ENCODE assay signal across 1 cellular context in the genomic region with DNA sequence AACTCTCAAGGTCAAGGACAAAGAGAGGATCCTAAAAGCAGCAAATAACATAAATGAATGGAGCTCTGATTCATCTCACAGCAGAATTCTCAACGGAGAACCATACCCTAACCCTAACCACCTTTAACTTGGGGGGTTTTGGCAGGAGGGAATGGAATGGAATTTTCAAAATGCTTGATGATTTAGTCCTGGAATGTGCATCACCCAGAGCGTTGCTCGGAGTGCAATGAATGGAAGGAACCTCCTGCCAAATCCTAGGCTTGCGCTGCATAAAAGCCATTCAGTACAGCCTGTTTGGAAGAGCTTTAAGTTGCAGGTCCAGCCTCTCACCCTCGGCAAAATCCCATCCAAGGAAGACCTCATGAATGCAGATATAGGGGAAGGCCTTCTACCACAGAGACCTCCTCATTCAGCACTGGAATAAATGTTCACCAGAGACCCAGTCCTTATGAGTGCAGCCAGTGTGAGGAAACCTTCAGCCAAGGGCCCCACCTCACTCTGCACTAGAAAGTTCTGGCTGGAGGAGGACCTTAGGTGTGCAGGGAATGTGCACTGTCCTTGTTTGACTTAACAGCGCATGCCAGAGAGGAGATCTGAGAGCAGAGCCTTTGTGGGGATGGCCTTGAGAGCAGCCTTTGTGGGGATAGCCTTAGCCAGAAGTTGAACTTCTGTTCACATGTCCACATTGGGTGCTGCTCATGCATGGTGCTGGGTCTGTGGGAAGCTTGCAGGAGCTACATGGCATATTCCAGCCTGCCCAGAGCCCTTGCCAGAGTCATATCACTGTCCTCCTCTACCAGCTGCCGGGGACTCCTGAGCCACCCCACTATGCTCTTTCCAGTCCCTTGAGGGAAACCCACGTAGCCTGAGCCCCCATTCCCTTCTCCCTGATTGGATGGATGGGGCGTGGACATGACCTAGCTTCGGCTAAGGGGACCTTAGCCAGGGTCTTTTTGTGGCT.
TF ChIP-seq lines count a peak whose summit lies in the region.

No MANE protein-coding gene starts in this region.

TF ChIP-seq in HepG2, 621 proteins besides CTCF, POLR2A, EP300 and RAD21 (continued from another document and continues in another):
- 0 out of 2 replicates have a peak, but pooled peaks have one; percentile 20 for TF ChIP-seq FOXO1 (CRISPR knock-in tag; IDR thresholded peaks at IDR 0.05)
- TF ChIP-seq ZNF451 (CRISPR knock-in tag; IDR thresholded peaks at IDR 0.05), result no peak
- no peak for TF ChIP-seq LCORL (IDR thresholded peaks at IDR 0.05)
- TF ChIP-seq LCORL (CRISPR knock-in tag; IDR thresholded peaks at IDR 0.05), result peak; percentile 58; the same call in 1 of the 2 replicates
- 0 out of 2 replicates have a peak, but pooled peaks have one; percentile 54 for TF ChIP-seq REPIN1 (CRISPR knock-in tag; IDR thresholded peaks at IDR 0.05; ENCODE audit: borderline replicate concordance, low read depth)
- TF ChIP-seq NFE2L2 (IDR thresholded peaks at IDR 0.05; ENCODE audit: low read length), result no peak
- TF ChIP-seq, protein P1, sequence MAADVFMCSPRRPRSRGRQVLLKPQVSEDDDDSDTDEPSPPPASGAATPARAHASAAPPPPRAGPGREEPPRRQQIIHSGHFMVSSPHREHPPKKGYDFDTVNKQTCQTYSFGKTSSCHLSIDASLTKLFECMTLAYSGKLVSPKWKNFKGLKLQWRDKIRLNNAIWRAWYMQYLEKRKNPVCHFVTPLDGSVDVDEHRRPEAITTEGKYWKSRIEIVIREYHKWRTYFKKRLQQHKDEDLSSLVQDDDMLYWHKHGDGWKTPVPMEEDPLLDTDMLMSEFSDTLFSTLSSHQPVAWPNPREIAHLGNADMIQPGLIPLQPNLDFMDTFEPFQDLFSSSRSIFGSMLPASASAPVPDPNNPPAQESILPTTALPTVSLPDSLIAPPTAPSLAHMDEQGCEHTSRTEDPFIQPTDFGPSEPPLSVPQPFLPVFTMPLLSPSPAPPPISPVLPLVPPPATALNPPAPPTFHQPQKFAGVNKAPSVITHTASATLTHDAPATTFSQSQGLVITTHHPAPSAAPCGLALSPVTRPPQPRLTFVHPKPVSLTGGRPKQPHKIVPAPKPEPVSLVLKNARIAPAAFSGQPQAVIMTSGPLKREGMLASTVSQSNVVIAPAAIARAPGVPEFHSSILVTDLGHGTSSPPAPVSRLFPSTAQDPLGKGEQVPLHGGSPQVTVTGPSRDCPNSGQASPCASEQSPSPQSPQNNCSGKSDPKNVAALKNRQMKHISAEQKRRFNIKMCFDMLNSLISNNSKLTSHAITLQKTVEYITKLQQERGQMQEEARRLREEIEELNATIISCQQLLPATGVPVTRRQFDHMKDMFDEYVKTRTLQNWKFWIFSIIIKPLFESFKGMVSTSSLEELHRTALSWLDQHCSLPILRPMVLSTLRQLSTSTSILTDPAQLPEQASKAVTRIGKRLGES (CRISPR knock-in tag; IDR thresholded peaks at IDR 0.05; ENCODE audit: borderline replicate concordance), result no peak
- no peak for TF ChIP-seq ZNF160 (CRISPR knock-in tag; IDR thresholded peaks at IDR 0.05)
- TF ChIP-seq, protein P2, sequence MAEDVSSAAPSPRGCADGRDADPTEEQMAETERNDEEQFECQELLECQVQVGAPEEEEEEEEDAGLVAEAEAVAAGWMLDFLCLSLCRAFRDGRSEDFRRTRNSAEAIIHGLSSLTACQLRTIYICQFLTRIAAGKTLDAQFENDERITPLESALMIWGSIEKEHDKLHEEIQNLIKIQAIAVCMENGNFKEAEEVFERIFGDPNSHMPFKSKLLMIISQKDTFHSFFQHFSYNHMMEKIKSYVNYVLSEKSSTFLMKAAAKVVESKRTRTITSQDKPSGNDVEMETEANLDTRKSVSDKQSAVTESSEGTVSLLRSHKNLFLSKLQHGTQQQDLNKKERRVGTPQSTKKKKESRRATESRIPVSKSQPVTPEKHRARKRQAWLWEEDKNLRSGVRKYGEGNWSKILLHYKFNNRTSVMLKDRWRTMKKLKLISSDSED (CRISPR knock-in tag; IDR thresholded peaks at IDR 0.05), result no peak
- TF ChIP-seq GATAD2A (CRISPR knock-in tag; IDR thresholded peaks at IDR 0.05), result peak; percentile 83
- no peak for TF ChIP-seq ZFP82 (CRISPR knock-in tag; IDR thresholded peaks at IDR 0.05; ENCODE audit: borderline replicate concordance)
- no peak for TF ChIP-seq ZNF282 (IDR thresholded peaks at IDR 0.05; ENCODE audit: partially characterized antibody)
- TF ChIP-seq ZNF883 (CRISPR knock-in tag; IDR thresholded peaks at IDR 0.05; ENCODE audit: not compliant biosample characterization), result no peak
- TF ChIP-seq CAMTA2 (CRISPR knock-in tag; IDR thresholded peaks at IDR 0.05; ENCODE audit: borderline replicate concordance), result no peak
- TF ChIP-seq, protein P3, sequence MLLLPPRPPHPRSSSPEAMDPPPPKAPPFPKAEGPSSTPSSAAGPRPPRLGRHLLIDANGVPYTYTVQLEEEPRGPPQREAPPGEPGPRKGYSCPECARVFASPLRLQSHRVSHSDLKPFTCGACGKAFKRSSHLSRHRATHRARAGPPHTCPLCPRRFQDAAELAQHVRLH (CRISPR knock-in tag; IDR thresholded peaks at IDR 0.05; ENCODE audit: borderline replicate concordance, low read depth), result peak; percentile 81; the same call in 1 of the 2 replicates
- TF ChIP-seq DMAP1 (CRISPR knock-in tag; IDR thresholded peaks at IDR 0.05), result peak; percentile 28; the same call in 1 of the 2 replicates
- TF ChIP-seq ZNF143 (CRISPR knock-in tag; IDR thresholded peaks at IDR 0.05), result no peak
- TF ChIP-seq, protein P4, sequence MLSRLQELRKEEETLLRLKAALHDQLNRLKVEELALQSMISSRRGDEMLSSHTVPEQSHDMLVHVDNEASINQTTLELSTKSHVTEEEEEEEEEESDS (CRISPR knock-in tag; IDR thresholded peaks at IDR 0.05; ENCODE audit: borderline replicate concordance), result no peak
- TF ChIP-seq ZNF772 (CRISPR knock-in tag; IDR thresholded peaks at IDR 0.05), result peak; percentile 73; the same call in 1 of the 2 replicates
- TF ChIP-seq, protein P5, sequence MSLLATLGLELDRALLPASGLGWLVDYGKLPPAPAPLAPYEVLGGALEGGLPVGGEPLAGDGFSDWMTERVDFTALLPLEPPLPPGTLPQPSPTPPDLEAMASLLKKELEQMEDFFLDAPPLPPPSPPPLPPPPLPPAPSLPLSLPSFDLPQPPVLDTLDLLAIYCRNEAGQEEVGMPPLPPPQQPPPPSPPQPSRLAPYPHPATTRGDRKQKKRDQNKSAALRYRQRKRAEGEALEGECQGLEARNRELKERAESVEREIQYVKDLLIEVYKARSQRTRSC (CRISPR knock-in tag; IDR thresholded peaks at IDR 0.05; ENCODE audit: low read depth), result no peak
- TF ChIP-seq ZNF572 (CRISPR knock-in tag; IDR thresholded peaks at IDR 0.05), result no peak
- TF ChIP-seq ZNF549 (CRISPR knock-in tag; IDR thresholded peaks at IDR 0.05), result no peak
- TF ChIP-seq, protein P6, sequence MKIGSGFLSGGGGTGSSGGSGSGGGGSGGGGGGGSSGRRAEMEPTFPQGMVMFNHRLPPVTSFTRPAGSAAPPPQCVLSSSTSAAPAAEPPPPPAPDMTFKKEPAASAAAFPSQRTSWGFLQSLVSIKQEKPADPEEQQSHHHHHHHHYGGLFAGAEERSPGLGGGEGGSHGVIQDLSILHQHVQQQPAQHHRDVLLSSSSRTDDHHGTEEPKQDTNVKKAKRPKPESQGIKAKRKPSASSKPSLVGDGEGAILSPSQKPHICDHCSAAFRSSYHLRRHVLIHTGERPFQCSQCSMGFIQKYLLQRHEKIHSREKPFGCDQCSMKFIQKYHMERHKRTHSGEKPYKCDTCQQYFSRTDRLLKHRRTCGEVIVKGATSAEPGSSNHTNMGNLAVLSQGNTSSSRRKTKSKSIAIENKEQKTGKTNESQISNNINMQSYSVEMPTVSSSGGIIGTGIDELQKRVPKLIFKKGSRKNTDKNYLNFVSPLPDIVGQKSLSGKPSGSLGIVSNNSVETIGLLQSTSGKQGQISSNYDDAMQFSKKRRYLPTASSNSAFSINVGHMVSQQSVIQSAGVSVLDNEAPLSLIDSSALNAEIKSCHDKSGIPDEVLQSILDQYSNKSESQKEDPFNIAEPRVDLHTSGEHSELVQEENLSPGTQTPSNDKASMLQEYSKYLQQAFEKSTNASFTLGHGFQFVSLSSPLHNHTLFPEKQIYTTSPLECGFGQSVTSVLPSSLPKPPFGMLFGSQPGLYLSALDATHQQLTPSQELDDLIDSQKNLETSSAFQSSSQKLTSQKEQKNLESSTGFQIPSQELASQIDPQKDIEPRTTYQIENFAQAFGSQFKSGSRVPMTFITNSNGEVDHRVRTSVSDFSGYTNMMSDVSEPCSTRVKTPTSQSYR (CRISPR knock-in tag; IDR thresholded peaks at IDR 0.05; ENCODE audit: borderline replicate concordance), result peak; percentile 56; the same call in 1 of the 2 replicates
- TF ChIP-seq ZC3H13 (CRISPR knock-in tag; IDR thresholded peaks at IDR 0.05), result no peak
- no peak for TF ChIP-seq ZNF496 (CRISPR knock-in tag; IDR thresholded peaks at IDR 0.05; ENCODE audit: insufficient replicate concordance)
- TF ChIP-seq AGO1 (IDR thresholded peaks at IDR 0.05; ENCODE audit: low read depth, low read length, poor library complexity, severe bottlenecking), result no peak
- peak; percentile 27; the same call in 1 of the 2 replicates for TF ChIP-seq ZNF607 (CRISPR knock-in tag; IDR thresholded peaks at IDR 0.05; ENCODE audit: borderline replicate concordance)
- no peak for TF ChIP-seq ATAD3A (CRISPR knock-in tag; IDR thresholded peaks at IDR 0.05)
- TF ChIP-seq, protein P7, sequence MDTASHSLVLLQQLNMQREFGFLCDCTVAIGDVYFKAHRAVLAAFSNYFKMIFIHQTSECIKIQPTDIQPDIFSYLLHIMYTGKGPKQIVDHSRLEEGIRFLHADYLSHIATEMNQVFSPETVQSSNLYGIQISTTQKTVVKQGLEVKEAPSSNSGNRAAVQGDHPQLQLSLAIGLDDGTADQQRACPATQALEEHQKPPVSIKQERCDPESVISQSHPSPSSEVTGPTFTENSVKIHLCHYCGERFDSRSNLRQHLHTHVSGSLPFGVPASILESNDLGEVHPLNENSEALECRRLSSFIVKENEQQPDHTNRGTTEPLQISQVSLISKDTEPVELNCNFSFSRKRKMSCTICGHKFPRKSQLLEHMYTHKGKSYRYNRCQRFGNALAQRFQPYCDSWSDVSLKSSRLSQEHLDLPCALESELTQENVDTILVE (CRISPR knock-in tag; IDR thresholded peaks at IDR 0.05), result no peak
- TF ChIP-seq KLF12 (CRISPR knock-in tag; IDR thresholded peaks at IDR 0.05; ENCODE audit: borderline replicate concordance), result no peak
- no peak for TF ChIP-seq ZNF234 (CRISPR knock-in tag; conservative IDR thresholded peaks at IDR 0.05)
- TF ChIP-seq MEIS2 (CRISPR knock-in tag; IDR thresholded peaks at IDR 0.05), result no peak; the same call in 1 of the 2 replicates
- TF ChIP-seq, protein P8, sequence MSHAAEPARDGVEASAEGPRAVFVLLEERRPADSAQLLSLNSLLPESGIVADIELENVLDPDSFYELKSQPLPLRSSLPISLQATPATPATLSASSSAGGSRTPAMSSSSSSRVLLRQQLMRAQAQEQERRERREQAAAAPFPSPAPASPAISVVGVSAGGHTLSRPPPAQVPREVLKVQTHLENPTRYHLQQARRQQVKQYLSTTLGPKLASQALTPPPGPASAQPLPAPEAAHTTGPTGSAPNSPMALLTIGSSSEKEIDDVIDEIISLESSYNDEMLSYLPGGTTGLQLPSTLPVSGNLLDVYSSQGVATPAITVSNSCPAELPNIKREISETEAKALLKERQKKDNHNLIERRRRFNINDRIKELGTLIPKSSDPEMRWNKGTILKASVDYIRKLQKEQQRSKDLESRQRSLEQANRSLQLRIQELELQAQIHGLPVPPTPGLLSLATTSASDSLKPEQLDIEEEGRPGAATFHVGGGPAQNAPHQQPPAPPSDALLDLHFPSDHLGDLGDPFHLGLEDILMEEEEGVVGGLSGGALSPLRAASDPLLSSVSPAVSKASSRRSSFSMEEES (CRISPR knock-in tag; IDR thresholded peaks at IDR 0.05), result peak; percentile 58; the same call in 1 of the 2 replicates
- no peak for TF ChIP-seq SETDB1 (CRISPR knock-in tag; IDR thresholded peaks at IDR 0.05; ENCODE audit: borderline replicate concordance)
- no peak for TF ChIP-seq ZNF10 (CRISPR knock-in tag; IDR thresholded peaks at IDR 0.05; ENCODE audit: borderline replicate concordance, low read depth)
- TF ChIP-seq NFRKB (IDR thresholded peaks at IDR 0.05), result no peak
- no peak for TF ChIP-seq CHD4 (IDR thresholded peaks at IDR 0.05; ENCODE audit: borderline replicate concordance, low read length)
- TF ChIP-seq ZNF674 (CRISPR knock-in tag; IDR thresholded peaks at IDR 0.05; ENCODE audit: low read depth), result no peak
- TF ChIP-seq, protein P9, sequence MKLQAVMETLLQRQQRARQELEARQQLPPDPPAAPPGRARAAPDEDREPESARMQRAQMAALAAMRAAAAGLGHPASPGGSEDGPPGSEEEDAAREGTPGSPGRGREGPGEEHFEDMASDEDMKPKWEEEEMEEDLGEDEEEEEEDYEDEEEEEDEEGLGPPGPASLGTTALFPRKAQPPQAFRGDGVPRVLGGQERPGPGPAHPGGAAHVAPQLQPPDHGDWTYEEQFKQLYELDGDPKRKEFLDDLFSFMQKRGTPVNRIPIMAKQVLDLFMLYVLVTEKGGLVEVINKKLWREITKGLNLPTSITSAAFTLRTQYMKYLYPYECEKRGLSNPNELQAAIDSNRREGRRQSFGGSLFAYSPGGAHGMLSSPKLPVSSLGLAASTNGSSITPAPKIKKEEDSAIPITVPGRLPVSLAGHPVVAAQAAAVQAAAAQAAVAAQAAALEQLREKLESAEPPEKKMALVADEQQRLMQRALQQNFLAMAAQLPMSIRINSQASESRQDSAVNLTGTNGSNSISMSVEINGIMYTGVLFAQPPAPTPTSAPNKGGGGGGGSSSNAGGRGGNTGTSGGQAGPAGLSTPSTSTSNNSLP (IDR thresholded peaks at IDR 0.05; ENCODE audit: low read depth, low read length), result no peak
- TF ChIP-seq, protein P10, sequence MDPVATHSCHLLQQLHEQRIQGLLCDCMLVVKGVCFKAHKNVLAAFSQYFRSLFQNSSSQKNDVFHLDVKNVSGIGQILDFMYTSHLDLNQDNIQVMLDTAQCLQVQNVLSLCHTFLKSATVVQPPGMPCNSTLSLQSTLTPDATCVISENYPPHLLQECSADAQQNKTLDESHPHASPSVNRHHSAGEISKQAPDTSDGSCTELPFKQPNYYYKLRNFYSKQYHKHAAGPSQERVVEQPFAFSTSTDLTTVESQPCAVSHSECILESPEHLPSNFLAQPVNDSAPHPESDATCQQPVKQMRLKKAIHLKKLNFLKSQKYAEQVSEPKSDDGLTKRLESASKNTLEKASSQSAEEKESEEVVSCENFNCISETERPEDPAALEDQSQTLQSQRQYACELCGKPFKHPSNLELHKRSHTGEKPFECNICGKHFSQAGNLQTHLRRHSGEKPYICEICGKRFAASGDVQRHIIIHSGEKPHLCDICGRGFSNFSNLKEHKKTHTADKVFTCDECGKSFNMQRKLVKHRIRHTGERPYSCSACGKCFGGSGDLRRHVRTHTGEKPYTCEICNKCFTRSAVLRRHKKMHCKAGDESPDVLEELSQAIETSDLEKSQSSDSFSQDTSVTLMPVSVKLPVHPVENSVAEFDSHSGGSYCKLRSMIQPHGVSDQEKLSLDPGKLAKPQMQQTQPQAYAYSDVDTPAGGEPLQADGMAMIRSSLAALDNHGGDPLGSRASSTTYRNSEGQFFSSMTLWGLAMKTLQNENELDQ (CRISPR knock-in tag; IDR thresholded peaks at IDR 0.05; ENCODE audit: borderline replicate concordance), result 0 out of 2 replicates have a peak, but pooled peaks have one; percentile 18
- no peak for TF ChIP-seq DR1 (CRISPR knock-in tag; IDR thresholded peaks at IDR 0.05)
- TF ChIP-seq ASH2L (IDR thresholded peaks at IDR 0.05; ENCODE audit: insufficient read length, low read depth, low read length), result peak; percentile 55
- no peak for TF ChIP-seq ZC3H4 (CRISPR knock-in tag; IDR thresholded peaks at IDR 0.05; ENCODE audit: borderline replicate concordance)
- TF ChIP-seq ETV5 (CRISPR knock-in tag; IDR thresholded peaks at IDR 0.05; ENCODE audit: borderline replicate concordance), result 0 out of 2 replicates have a peak, but pooled peaks have one; percentile 15
- peak; percentile 96 for TF ChIP-seq RXRB (CRISPR knock-in tag; IDR thresholded peaks at IDR 0.05; ENCODE audit: borderline replicate concordance)
- TF ChIP-seq SYNCRIP (IDR thresholded peaks at IDR 0.05; ENCODE audit: insufficient read depth, low read depth, low read length), result no peak
- TF ChIP-seq ZMYM2 (CRISPR knock-in tag; IDR thresholded peaks at IDR 0.05), result no peak
- TF ChIP-seq ZNF776 (CRISPR knock-in tag; IDR thresholded peaks at IDR 0.05), result no peak
